In genomic region chr19:13130886-13131490, GRCh38 we compare ENCODE assay signal across 9 cellular contexts. TPM values are rescaled to one million over a fixed set of nuclear protein-coding genes. Genes with fewer than 3 reads are reported as not detected.
DNase-seq lines count a peak whose midpoint lies in the region; TF ChIP-seq lines count a peak whose summit lies in the region.
"Had no signal": no experiment of that assay in that cellular context is flagged by ENCODE, and none has a peak within 500 bp of the region (broad histone marks: within the 10 kb centered on the region; RNA-seq: fewer than 3 reads in every experiment).

No MANE protein-coding gene starts in this region.

- no peaks in the 10 kb centered on the region for H3K9me3 ChIP-seq in smooth muscle cell (replicated peaks; ENCODE audit: low read depth)

- H3K9me3 Mint-ChIP-seq in activated naive CD4-positive, alpha-beta T cell treated with anti-CD3 and anti-CD28 coated beads, Interleukin-2, amount 10 ng/mL, durations not matched to agents 7 days and 5 days, result no peaks in the 10 kb centered on the region
- H3K9me3 Mint-ChIP-seq: neural crest cell had no signal

- peak overlapping the region; percentile 75 for H3K27ac Mint-ChIP-seq in activated naive CD4-positive, alpha-beta T cell treated with anti-CD3 and anti-CD28 coated beads, Interleukin-2, amount 10 ng/mL, durations not matched to agents 7 days and 5 days

- TF ChIP-seq CTCF in smooth muscle cell (IDR thresholded peaks at IDR 0.05; ENCODE audit: borderline replicate concordance, insufficient read depth, poor library complexity, severe bottlenecking), result no peak

- no peak overlapping the region for H3K4me3 ChIP-seq in smooth muscle cell

- CTCF ChIA-PET in activated naive CD4-positive, alpha-beta T cell treated with anti-CD3 and anti-CD28 coated beads, Interleukin-2, amount 10 ng/mL, durations not matched to agents 7 days and 5 days (lab: Charles Lee), result interaction anchor here (0.7 to 0.9 kb wide), 3 partner anchors 19 to 166 kb away, joined by 3 read pairs; partner anchors contain the start of genes IER2 and STX10

- H3K27ac ChIP-seq in smooth muscle cell (ENCODE audit: low read depth), result peak overlapping the region; percentile 73
- H3K27ac ChIP-seq: foreskin keratinocyte, WERI-Rb-1 had no signal

- H2AFZ ChIP-seq in smooth muscle cell (ENCODE audit: low read depth), result no peak overlapping the region

- peaks cover 5% of the 10 kb centered on the region for H3F3A ChIP-seq in smooth muscle cell (ENCODE audit: low read depth)

- no peak overlapping the region for H3K9ac ChIP-seq in smooth muscle cell (ENCODE audit: low read depth)

- no peak overlapping the region for H3K4me2 ChIP-seq in smooth muscle cell

- H3K36me3 Mint-ChIP-seq in activated naive CD4-positive, alpha-beta T cell treated with anti-CD3 and anti-CD28 coated beads, Interleukin-2, amount 10 ng/mL, durations not matched to agents 7 days and 5 days, result peaks cover 11% of the 10 kb centered on the region

- no peaks in the 10 kb centered on the region for H3K4me1 ChIP-seq in smooth muscle cell (ENCODE audit: low read depth)
- H3K4me1 ChIP-seq: foreskin keratinocyte had no signal

- H3K4me3 Mint-ChIP-seq in activated naive CD4-positive, alpha-beta T cell treated with anti-CD3 and anti-CD28 coated beads, Interleukin-2, amount 10 ng/mL, durations not matched to agents 7 days and 5 days, result no peak overlapping the region
- H3K4me3 Mint-ChIP-seq: neural crest cell had no signal

- DNase-seq in activated naive CD4-positive, alpha-beta T cell treated with anti-CD3 and anti-CD28 coated beads, Interleukin-2, amount 10 ng/mL, durations not matched to agents 7 days and 5 days, result no peak
- DNase-seq in activated naive CD4-positive, alpha-beta T cell treated with anti-CD3 and anti-CD28 coated beads, Interleukin-2, amount 50 U/mL, for 16 hours, result no peak
- DNase-seq in smooth muscle cell (lab: John Stamatoyannopoulos, UW; ENCODE audit: unreplicated experiment), result no peak
- DNase-seq in stimulated activated CD4-positive, alpha-beta T cell treated with anti-CD3 and anti-CD28 coated beads, Interleukin-4, amount 100 ng/mL, for 4 hours, result no peak
- DNase-seq: DMS79 treated with DMSO at 0.1 percent for 48 hours, foreskin keratinocyte, NCI-H187, WERI-Rb-1 had no signal

- H3K27me3 ChIP-seq in smooth muscle cell (ENCODE audit: low read depth), result no peaks in the 10 kb centered on the region
- H3K27me3 ChIP-seq: foreskin keratinocyte had no signal

- H3K36me3 ChIP-seq in smooth muscle cell (ENCODE audit: low read depth), result no peaks in the 10 kb centered on the region

- peaks cover 90% of the 10 kb centered on the region for H3K79me2 ChIP-seq in smooth muscle cell (ENCODE audit: low read depth)

- no peaks in the 10 kb centered on the region for H3K27me3 Mint-ChIP-seq in activated naive CD4-positive, alpha-beta T cell treated with anti-CD3 and anti-CD28 coated beads, Interleukin-2, amount 10 ng/mL, durations not matched to agents 7 days and 5 days

- H3K4me1 Mint-ChIP-seq in activated naive CD4-positive, alpha-beta T cell treated with anti-CD3 and anti-CD28 coated beads, Interleukin-2, amount 10 ng/mL, durations not matched to agents 7 days and 5 days, result peaks cover 28% of the 10 kb centered on the region

- 98% methylated on average over 3 of the region's 3 CpGs for WGBS in smooth muscle cell (ENCODE audit: low lambda C conversion rate)

- peaks cover 98% of the 10 kb centered on the region for H4K20me1 ChIP-seq in smooth muscle cell (ENCODE audit: low read depth)

RNA-seq across cellular contexts. Expression of gene NACC1, which starts 12.9 kb away (rescaled TPM):
- 34.1 and 44.6 TPM in 2 replicates for total RNA-seq in smooth muscle cell
- 9.9 and 12.8 TPM in 2 replicates for polyA plus RNA-seq in smooth muscle cell

RNA-seq across cellular contexts. Expression of gene TRMT1, which starts 14.4 kb away (rescaled TPM):
- total RNA-seq in smooth muscle cell, result 19.1 and 21.9 TPM in 2 replicates
- polyA plus RNA-seq in smooth muscle cell, result 37.4 and 44.3 TPM in 2 replicates

RNA-seq across cellular contexts. Expression of gene STX10, which starts 19.2 kb away (rescaled TPM):
- total RNA-seq in smooth muscle cell, result 37.6 and 59.6 TPM in 2 replicates
- 69.1 and 83.1 TPM in 2 replicates for polyA plus RNA-seq in smooth muscle cell

RNA-seq across cellular contexts. Expression of gene IER2, which starts 19.2 kb away (rescaled TPM):
- total RNA-seq in smooth muscle cell, result 113 and 118 TPM in 2 replicates
- polyA plus RNA-seq in smooth muscle cell, result 732 and 766 TPM in 2 replicates

RNA-seq across cellular contexts. Expression of gene LYL1, which starts 28.3 kb away (rescaled TPM):
- 2.2 and 2.8 TPM in 2 replicates for total RNA-seq in smooth muscle cell
- polyA plus RNA-seq in smooth muscle cell, result 2.1 and 3.2 TPM in 2 replicates
